Comparison of ENCODE assay signal across 27 cellular contexts in the genomic region with DNA sequence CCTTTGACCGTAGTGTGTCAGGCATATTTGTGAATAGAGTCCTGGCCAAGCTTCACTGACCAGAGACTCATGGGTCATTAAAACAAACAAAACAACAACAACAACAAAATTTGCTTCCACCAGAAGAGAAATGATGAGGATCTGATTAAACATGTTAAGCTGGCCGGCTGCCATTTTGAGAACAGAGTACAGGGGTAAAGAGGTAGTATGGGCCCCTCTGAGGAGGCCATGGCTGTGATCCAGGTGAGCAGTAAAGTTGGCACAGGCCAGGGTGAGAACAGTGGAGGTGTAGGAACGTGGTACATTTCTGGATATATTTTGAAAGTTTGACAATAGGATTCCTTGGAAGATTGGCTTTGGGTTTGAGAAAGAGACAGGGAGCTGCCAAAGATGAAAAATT.
"Had no signal": no experiment of that assay in that cellular context is flagged by ENCODE, and none has a peak within 500 bp of the region (broad histone marks: within the 10 kb centered on the region; RNA-seq: fewer than 3 reads in every experiment).

No MANE protein-coding gene starts in this region.

- H3K4me3 ChIP-seq: cardiac muscle cell, K562 had no signal

- H3K27me3 ChIP-seq: cardiac muscle cell had no signal

- DNase-seq: activated CD4-positive, alpha-beta memory T cell treated with anti-CD3 and anti-CD28 coated beads for 36 hours; activated CD4-positive, alpha-beta T cell treated with anti-CD3 and anti-CD28 coated beads, Interleukin-2, amount 10 ng/mL, durations not matched to agents 7 days and 5 days; activated CD8-positive, alpha-beta memory T cell treated with anti-CD3 and anti-CD28 coated beads, Interleukin-2, amount 50 U/mL, for 4 hours; activated effector memory CD4-positive, alpha-beta T cell treated with Interleukin-2 at 50 U/mL for 16 hours; activated naive CD4-positive, alpha-beta T cell treated with anti-CD3 and anti-CD28 coated beads, Interleukin-2, amount 50 U/mL, for 16 hours; activated naive CD8-positive, alpha-beta T cell treated with anti-CD3 and anti-CD28 coated beads for 36 hours; activated T-cell treated with anti-CD3 and anti-CD28 coated beads for 4 hours; activated T-cell treated with anti-CD3 and anti-CD28 coated beads, Interleukin-2, amount 50 U/mL, for 4 hours; amniotic stem cell; aorta; NCI-H1048; NCI-H1417; NCI-H146; NCI-H187; NCI-H2081; NCI-H2171 treated with DMSO at 0.1 percent for 48 hours; NCI-H2227 treated with DMSO at 0.1 percent for 48 hours; NCI-H446; NCI-H510A treated with DMSO at 0.1 percent for 48 hours; NCI-H82; NK-92 treated with Interleukin-12 subunit alpha and Interleukin-12 subunit beta, amount 100 ng/mL, for 24 hours; Right ventricle myocardium superior; T1000; WERI-Rb-1 had no signal

- H3K4me1 Mint-ChIP-seq: activated naive CD8-positive, alpha-beta T cell treated with anti-CD3 and anti-CD28 coated beads for 36 hours; central memory CD8-positive, alpha-beta T cell had no signal

- ATAC-seq: activated T-cell treated with anti-CD3 and anti-CD28 coated beads, Interleukin-2, amount 50 U/mL, for 4 hours; K562 had no signal

- H3K4me3 Mint-ChIP-seq: activated CD4-positive, alpha-beta memory T cell treated with anti-CD3 and anti-CD28 coated beads for 36 hours; activated CD4-positive, alpha-beta T cell treated with anti-CD3 and anti-CD28 coated beads, Interleukin-2, amount 10 ng/mL, durations not matched to agents 7 days and 5 days; activated naive CD8-positive, alpha-beta T cell treated with anti-CD3 and anti-CD28 coated beads for 36 hours; activated T-cell treated with anti-CD3 and anti-CD28 coated beads, Interleukin-2, amount 50 U/mL, for 4 hours; central memory CD8-positive, alpha-beta T cell had no signal

- H3K27me3 Mint-ChIP-seq: activated CD4-positive, alpha-beta memory T cell treated with anti-CD3 and anti-CD28 coated beads for 36 hours; activated CD4-positive, alpha-beta T cell treated with anti-CD3 and anti-CD28 coated beads, Interleukin-2, amount 10 ng/mL, durations not matched to agents 7 days and 5 days; activated naive CD8-positive, alpha-beta T cell treated with anti-CD3 and anti-CD28 coated beads for 36 hours; central memory CD8-positive, alpha-beta T cell had no signal

- H3K27ac Mint-ChIP-seq: activated CD4-positive, alpha-beta memory T cell treated with anti-CD3 and anti-CD28 coated beads for 36 hours; activated CD4-positive, alpha-beta T cell treated with anti-CD3 and anti-CD28 coated beads, Interleukin-2, amount 10 ng/mL, durations not matched to agents 7 days and 5 days; activated naive CD8-positive, alpha-beta T cell treated with anti-CD3 and anti-CD28 coated beads for 36 hours had no signal

- H3K27ac ChIP-seq: cardiac muscle cell, WERI-Rb-1 had no signal

- H3K36me3 Mint-ChIP-seq: activated CD4-positive, alpha-beta memory T cell treated with anti-CD3 and anti-CD28 coated beads for 36 hours; activated naive CD8-positive, alpha-beta T cell treated with anti-CD3 and anti-CD28 coated beads for 36 hours had no signal

- H3K36me3 ChIP-seq: cardiac muscle cell, WERI-Rb-1 had no signal
